8 cellular contexts compared by ENCODE assay signal in the genomic region with DNA sequence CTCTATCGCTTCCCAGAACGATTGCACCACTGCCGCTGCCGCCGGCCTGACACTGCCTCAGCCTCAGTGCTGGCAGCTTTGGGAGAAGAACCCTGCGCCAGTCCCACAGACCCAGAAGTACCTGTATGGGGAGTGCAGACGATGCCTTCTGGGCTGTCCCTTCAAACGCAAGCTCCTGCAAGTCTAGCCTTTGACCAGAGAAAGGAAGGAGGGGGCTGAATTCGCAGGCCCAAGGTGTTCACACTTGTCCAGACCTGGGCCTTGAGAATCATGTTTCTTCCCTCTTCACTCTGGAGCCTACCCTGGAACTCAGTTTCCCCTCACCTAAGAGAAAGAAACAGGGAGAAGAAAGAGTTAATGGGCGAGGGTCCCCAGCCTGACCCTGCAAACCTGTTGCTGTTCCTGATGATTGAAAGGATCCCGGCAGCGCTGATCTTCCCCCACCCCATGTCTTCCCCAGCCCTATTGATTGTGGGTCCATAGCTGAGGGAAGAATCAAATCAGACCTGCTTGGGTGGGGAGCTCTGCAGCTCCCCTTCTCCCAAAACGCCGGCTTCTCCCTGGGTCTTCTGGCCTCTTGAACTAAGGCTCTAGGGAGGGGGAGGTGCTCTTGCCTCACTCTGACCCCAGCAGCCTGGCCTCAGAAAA. TPM values are rescaled to one million over a fixed set of nuclear protein-coding genes. Genes with fewer than 3 reads are reported as not detected.
DNase-seq lines count a peak whose midpoint lies in the region; ATAC-seq and TF ChIP-seq lines count a peak whose summit lies in the region.

No MANE protein-coding gene starts in this region.

- DNase-seq in CD8-positive, alpha-beta T cell, result no peak
- DNase-seq in Peyer's patch (no peak), fibroblast of lung (ENCODE audit: low read depth in 2 of 2) (peak in 1 of 2 donors; percentile 27), sciatic nerve (ENCODE audit: low spot score) (peak; percentile 57), NCI-H1092 treated with DMSO at 0.1 percent for 48 hours (lab: John Stamatoyannopoulos, UW) (no peak), NOMO-1 (lab: John Stamatoyannopoulos, UW; ENCODE audit: unreplicated experiment in 2 of 2) (no peak), LoVo (ENCODE audit: low spot score) (no peak)
- DNase-seq in activated CD8-positive, alpha-beta T cell treated with anti-CD3 and anti-CD28 coated beads for 36 hours, result no peak

- no peak for ATAC-seq in CD8-positive, alpha-beta T cell
- ATAC-seq in sciatic nerve, result no peak
- no peak for ATAC-seq in activated CD8-positive, alpha-beta T cell treated with anti-CD3 and anti-CD28 coated beads for 36 hours

- H3K27me3 ChIP-seq in CD8-positive, alpha-beta T cell (ENCODE audit: insufficient read depth, low read length), result peaks cover 12% of the 10 kb centered on the region
- no peaks in the 10 kb centered on the region for H3K27me3 ChIP-seq in Peyer's patch
- peaks cover 8% of the 10 kb centered on the region for H3K27me3 ChIP-seq in fibroblast of lung (ENCODE audit: control insufficient read depth, insufficient read depth, low read length)

- H3K4me1 ChIP-seq in CD8-positive, alpha-beta T cell (ENCODE audit: insufficient read depth, low read length), result peaks cover 36% of the 10 kb centered on the region
- H3K4me1 ChIP-seq in Peyer's patch (peaks cover 0 to 44% (median 23%) of the 10 kb centered on the region in 4 donors), fibroblast of lung (ENCODE audit: control insufficient read depth, extremely low read depth, insufficient read depth, low read length) (peaks cover 27% of the 10 kb centered on the region)

- no peaks in the 10 kb centered on the region for H3K9me3 ChIP-seq in CD8-positive, alpha-beta T cell (ENCODE audit: low read length)
- H3K9me3 ChIP-seq in Peyer's patch, result no peaks in the 10 kb centered on the region
- no peaks in the 10 kb centered on the region for H3K9me3 ChIP-seq in fibroblast of lung (ENCODE audit: control insufficient read depth, insufficient read depth, low read depth, low read length)

- TF ChIP-seq POLR2A in Peyer's patch (IDR thresholded peaks at IDR 0.05), result no peak

- no peak overlapping the region for H2AFZ ChIP-seq in fibroblast of lung (ENCODE audit: low read length)

- H3K9ac ChIP-seq in fibroblast of lung (ENCODE audit: insufficient read depth, low read length), result no peak overlapping the region

- no peak for TF ChIP-seq CTCF in CD8-positive, alpha-beta T cell (IDR thresholded peaks at IDR 0.05)
- TF ChIP-seq CTCF in Peyer's patch (IDR thresholded peaks at IDR 0.05), result no peak
- TF ChIP-seq CTCF in fibroblast of lung (conservative IDR thresholded peaks at IDR 0.05 in 1 of 2, IDR thresholded peaks at IDR 0.05 in 1 of 2; ENCODE audit: low read depth in 1 of 2, low read length in 2 of 2), result no peak
- TF ChIP-seq CTCF in activated CD8-positive, alpha-beta T cell treated with anti-CD3 and anti-CD28 coated beads for 36 hours (IDR thresholded peaks at IDR 0.05), result no peak

- H3K4me1 Mint-ChIP-seq in CD8-positive, alpha-beta T cell (ENCODE audit: low read depth), result peaks cover 37% of the 10 kb centered on the region
- H3K4me1 Mint-ChIP-seq in activated CD8-positive, alpha-beta T cell treated with anti-CD3 and anti-CD28 coated beads for 36 hours (ENCODE audit: low read depth), result peaks cover 26% of the 10 kb centered on the region

- POLR2A ChIA-PET in CD8-positive, alpha-beta T cell (lab: Charles Lee), result interaction anchor here (0.7 kb wide), 1 partner anchor 233 kb away, joined by 3 read pairs; no protein-coding TSS in a partner anchor
- POLR2A ChIA-PET in activated CD8-positive, alpha-beta T cell treated with anti-CD3 and anti-CD28 coated beads for 36 hours (lab: Charles Lee), result interaction anchor here (0.6 to 1.9 kb wide), 4 partner anchors 8 to 16 kb away, joined by 3 to 8 read pairs (median 5); a partner anchor contains a TSS

- H3K36me3 ChIP-seq in CD8-positive, alpha-beta T cell (ENCODE audit: insufficient read depth, low read length), result no peaks in the 10 kb centered on the region
- no peaks in the 10 kb centered on the region for H3K36me3 ChIP-seq in Peyer's patch
- H3K36me3 ChIP-seq in fibroblast of lung (ENCODE audit: control insufficient read depth, insufficient read depth, low read length), result no peaks in the 10 kb centered on the region

- no peaks in the 10 kb centered on the region for H4K20me1 ChIP-seq in fibroblast of lung (ENCODE audit: control insufficient read depth, extremely low read depth, insufficient read depth, low read length)

- peak overlapping the region; percentile 30 for H3K4me2 ChIP-seq in fibroblast of lung (ENCODE audit: extremely low read depth, insufficient read depth, low read length)

- peak overlapping the region; percentile 45 for H3K4me3 Mint-ChIP-seq in CD8-positive, alpha-beta T cell
- H3K4me3 Mint-ChIP-seq in activated CD8-positive, alpha-beta T cell treated with anti-CD3 and anti-CD28 coated beads for 36 hours, result no peak overlapping the region

- intact Hi-C loops in CD8-positive, alpha-beta T cell (cut with DNase I, micrococcal nuclease), result no loop called here
- intact Hi-C loops in sciatic nerve (cut with DNase I), result no loop called here
- intact Hi-C loops in activated CD8-positive, alpha-beta T cell treated with anti-CD3 and anti-CD28 coated beads for 36 hours (cut with micrococcal nuclease), result no loop called here

- H3K4me3 ChIP-seq in CD8-positive, alpha-beta T cell (ENCODE audit: low read depth, low read length), result no peak overlapping the region
- peak overlapping the region in 3 of 4 donors; percentile 23 to 61 (median 56) for H3K4me3 ChIP-seq in Peyer's patch
- no peak overlapping the region for H3K4me3 ChIP-seq in fibroblast of lung (replicated peaks in 1 of 4; ENCODE audit: control extremely low read depth in 1 of 4, insufficient read depth in 1 of 4, low read depth in 3 of 4, low read length in 4 of 4)

- H3K36me3 Mint-ChIP-seq in CD8-positive, alpha-beta T cell, result no peaks in the 10 kb centered on the region
- no peaks in the 10 kb centered on the region for H3K36me3 Mint-ChIP-seq in activated CD8-positive, alpha-beta T cell treated with anti-CD3 and anti-CD28 coated beads for 36 hours (ENCODE audit: low read depth)

- CTCF ChIA-PET in CD8-positive, alpha-beta T cell (lab: Charles Lee), result interaction anchor here (1.3 to 1.4 kb wide), 2 partner anchors 14 to 20 kb away, joined by 3 read pairs; no protein-coding TSS in a partner anchor
- CTCF ChIA-PET in activated CD8-positive, alpha-beta T cell treated with anti-CD3 and anti-CD28 coated beads for 36 hours (lab: Charles Lee), result interaction anchor here (0.6 to 11.4 kb wide), 5 partner anchors 9 to 112 kb away, joined by 3 to 201 read pairs (median 5); a partner anchor contains a TSS

- H3K9me3 Mint-ChIP-seq in CD8-positive, alpha-beta T cell, result no peaks in the 10 kb centered on the region
- no peaks in the 10 kb centered on the region for H3K9me3 Mint-ChIP-seq in activated CD8-positive, alpha-beta T cell treated with anti-CD3 and anti-CD28 coated beads for 36 hours

- H3K27ac Mint-ChIP-seq in CD8-positive, alpha-beta T cell, result no peak overlapping the region
- no peak overlapping the region for H3K27ac Mint-ChIP-seq in activated CD8-positive, alpha-beta T cell treated with anti-CD3 and anti-CD28 coated beads for 36 hours

- H3K79me2 ChIP-seq in fibroblast of lung (ENCODE audit: control insufficient read depth, insufficient read depth, low read length), result no peaks in the 10 kb centered on the region

- H3K27ac ChIP-seq in CD8-positive, alpha-beta T cell (ENCODE audit: low read depth, low read length), result no peak overlapping the region
- H3K27ac ChIP-seq in Peyer's patch (peak overlapping the region; percentile 68 to 87 (median 78)), fibroblast of lung (ENCODE audit: insufficient read depth, low read length) (no peak overlapping the region)

- H3K27me3 Mint-ChIP-seq in CD8-positive, alpha-beta T cell (ENCODE audit: low read depth), result peaks cover 7% of the 10 kb centered on the region
- H3K27me3 Mint-ChIP-seq in activated CD8-positive, alpha-beta T cell treated with anti-CD3 and anti-CD28 coated beads for 36 hours, result peaks cover 15% of the 10 kb centered on the region

RNA-seq across cellular contexts. Expression of a gene that starts 0.8 kb away (rescaled TPM):
- total RNA-seq in CD8-positive, alpha-beta T cell, result 10 to 100 TPM; 16.1 to 18.3 TPM
- 100 to 1,000 TPM in 1 of 4 donors, 10 to 100 TPM in 3; 27.5 to 112 (median 66.2) TPM for total RNA-seq in Peyer's patch
- 3.9 and 4.8 TPM in 2 replicates for total RNA-seq in fibroblast of lung
- polyA plus RNA-seq in fibroblast of lung, result 8.1 and 26.3 TPM in 2 replicates
- 7.7 and 23.8 TPM in 2 replicates for polyA plus RNA-seq in fibroblast of lung (2012)
- 7.4 and 15.7 TPM in 2 replicates for polyA minus RNA-seq in fibroblast of lung (ENCODE audit: low replicate concordance)
- total RNA-seq in sciatic nerve, result 146 TPM
- 1 to 10 TPM; 8.0 to 8.3 TPM for total RNA-seq in activated CD8-positive, alpha-beta T cell treated with anti-CD3 and anti-CD28 coated beads for 36 hours

RNA-seq across cellular contexts. Expression of a gene that starts 16.6 kb away (rescaled TPM):
- total RNA-seq in CD8-positive, alpha-beta T cell, result 10 to 100 TPM; 20.9 TPM
- total RNA-seq in Peyer's patch, result 10 to 100 TPM; 15.5 to 23.4 (median 16.5) TPM
- total RNA-seq in fibroblast of lung, result 4.1 and 7.1 TPM in 2 replicates
- 22.9 and 38.0 TPM in 2 replicates for polyA plus RNA-seq in fibroblast of lung
- polyA plus RNA-seq in fibroblast of lung (2012), result 27.6 and 45.2 TPM in 2 replicates
- 113 and 145 TPM in 2 replicates for polyA minus RNA-seq in fibroblast of lung (ENCODE audit: low replicate concordance)
- 17.4 TPM for total RNA-seq in sciatic nerve
- total RNA-seq in activated CD8-positive, alpha-beta T cell treated with anti-CD3 and anti-CD28 coated beads for 36 hours, result 10 to 100 TPM; 30.2 to 31.9 TPM

RNA-seq across cellular contexts. Expression of a gene that starts 23.0 kb away (rescaled TPM):
- not detected for total RNA-seq in CD8-positive, alpha-beta T cell
- total RNA-seq in Peyer's patch (10 to 100 TPM; 10.3 to 26.4 (median 11.8) TPM), fibroblast of lung (32.0 and 34.4 TPM in 2 replicates), sciatic nerve (27.7 TPM)
- 13.4 and 13.6 TPM in 2 replicates for polyA plus RNA-seq in fibroblast of lung
- polyA plus RNA-seq in fibroblast of lung (2012), result 23.0 and 28.9 TPM in 2 replicates
- 10.6 and 14.9 TPM in 2 replicates for polyA minus RNA-seq in fibroblast of lung (ENCODE audit: low replicate concordance)
- not detected for total RNA-seq in activated CD8-positive, alpha-beta T cell treated with anti-CD3 and anti-CD28 coated beads for 36 hours

RNA-seq across cellular contexts. Expression of a gene that starts 28.8 kb away (rescaled TPM):
- not detected for total RNA-seq in CD8-positive, alpha-beta T cell
- total RNA-seq in Peyer's patch, result not detected
- not detected in 2 replicates for total RNA-seq in fibroblast of lung
- not detected in 2 replicates for polyA plus RNA-seq in fibroblast of lung
- not detected in 2 replicates for polyA plus RNA-seq in fibroblast of lung (2012)
- not detected in 2 replicates for polyA minus RNA-seq in fibroblast of lung (ENCODE audit: low replicate concordance)
- not detected for total RNA-seq in sciatic nerve
- total RNA-seq in activated CD8-positive, alpha-beta T cell treated with anti-CD3 and anti-CD28 coated beads for 36 hours, result not detected

Comparison
In these comparisons a context has a peak if more than half of its experiments do, and no peak if none do; other contexts are left out.
1. H3K27ac ChIP-seq: peak in Peyer's patch (4 of 4); none in CD8-positive, alpha-beta T cell (single experiment) and fibroblast of lung (single experiment).
2. H3K4me3 ChIP-seq: peak in Peyer's patch (3 of 4); none in CD8-positive, alpha-beta T cell (single experiment) and fibroblast of lung (0 of 4).
3. RNA of a gene that starts 23.0 kb away (total RNA-seq): 32.0 to 34.4 TPM in fibroblast of lung, 27.7 TPM in sciatic nerve (single experiment) and 10.3 to 26.4 TPM in Peyer's patch; not detected in CD8-positive, alpha-beta T cell and not detected in activated CD8-positive, alpha-beta T cell treated with anti-CD3 and anti-CD28 coated beads for 36 hours; every median in the first group is over 10 times any median in the second.